ENCODE assay signal across 11 cellular contexts in genomic region chr5:157778121-157778805, GRCh38. TPM values are rescaled to one million over a fixed set of nuclear protein-coding genes. Genes with fewer than 3 reads are reported as not detected.
DNase-seq lines count a peak whose midpoint lies in the region; ATAC-seq lines count a peak whose summit lies in the region.
"Had no signal": no experiment of that assay in that cellular context is flagged by ENCODE, and none has a peak within 500 bp of the region (broad histone marks: within the 10 kb centered on the region; RNA-seq: fewer than 3 reads in every experiment).

No MANE protein-coding gene starts in this region.

- H3K27ac Mint-ChIP-seq in activated naive CD8-positive, alpha-beta T cell treated with anti-CD3 and anti-CD28 coated beads for 36 hours, result no peak overlapping the region

- ATAC-seq in HG03039 (IDR thresholded peaks at IDR 0.05; ENCODE audit: unreplicated experiment) (no peak), HG03095 (IDR thresholded peaks at IDR 0.05; ENCODE audit: unreplicated experiment) (no peak)

- no peaks in the 10 kb centered on the region for H3K9me3 Mint-ChIP-seq in activated naive CD8-positive, alpha-beta T cell treated with anti-CD3 and anti-CD28 coated beads for 36 hours

- DNase-seq in DMS153 treated with DMSO at 0.1 percent for 48 hours (lab: John Stamatoyannopoulos, UW; ENCODE audit: unreplicated experiment) (peak; percentile 27), NCI-H1105 (lab: John Stamatoyannopoulos, UW) (peak; percentile 69), SW480 (ENCODE audit: low spot score) (peak; percentile 99), kidney glomerular epithelial cell (lab: John Stamatoyannopoulos, UW) (peak; percentile 63), GDM1 (lab: John Stamatoyannopoulos, UW) (no peak)
- no peak for DNase-seq in activated naive CD8-positive, alpha-beta T cell treated with anti-CD3 and anti-CD28 coated beads for 36 hours
- DNase-seq: activated CD4-positive, alpha-beta T cell treated with anti-CD3 and anti-CD28 coated beads, Interleukin-2, amount 50 U/mL, for 48 hours; esophagus squamous epithelium; mesendoderm had no signal

- H3K27me3 Mint-ChIP-seq in activated naive CD8-positive, alpha-beta T cell treated with anti-CD3 and anti-CD28 coated beads for 36 hours, result no peaks in the 10 kb centered on the region

- H3K36me3 Mint-ChIP-seq in activated naive CD8-positive, alpha-beta T cell treated with anti-CD3 and anti-CD28 coated beads for 36 hours, result no peaks in the 10 kb centered on the region

- no peak overlapping the region for H3K4me3 Mint-ChIP-seq in activated naive CD8-positive, alpha-beta T cell treated with anti-CD3 and anti-CD28 coated beads for 36 hours

- no peaks in the 10 kb centered on the region for H3K4me1 Mint-ChIP-seq in activated naive CD8-positive, alpha-beta T cell treated with anti-CD3 and anti-CD28 coated beads for 36 hours

RNA-seq across cellular contexts. Expression of gene LSM11, which starts 34.8 kb away (rescaled TPM):
- 1 to 10 TPM; 6.7 to 7.5 TPM for total RNA-seq in activated naive CD8-positive, alpha-beta T cell treated with anti-CD3 and anti-CD28 coated beads for 36 hours

RNA-seq across cellular contexts. Expression of gene THG1L, which starts 47.0 kb away (rescaled TPM):
- total RNA-seq in activated naive CD8-positive, alpha-beta T cell treated with anti-CD3 and anti-CD28 coated beads for 36 hours, result 10 to 100 TPM; 29.2 to 32.1 TPM

Comparison
In these comparisons a context has a peak if more than half of its experiments do, and no peak if none do; other contexts are left out.
1. DNase-seq: peak in DMS153 treated with DMSO at 0.1 percent for 48 hours (single experiment), NCI-H1105 (single experiment), SW480 (single experiment) and kidney glomerular epithelial cell (single experiment); none in GDM1 (single experiment) and activated naive CD8-positive, alpha-beta T cell treated with anti-CD3 and anti-CD28 coated beads for 36 hours (single experiment).